9 cellular contexts compared by ENCODE assay signal in the genomic region with DNA sequence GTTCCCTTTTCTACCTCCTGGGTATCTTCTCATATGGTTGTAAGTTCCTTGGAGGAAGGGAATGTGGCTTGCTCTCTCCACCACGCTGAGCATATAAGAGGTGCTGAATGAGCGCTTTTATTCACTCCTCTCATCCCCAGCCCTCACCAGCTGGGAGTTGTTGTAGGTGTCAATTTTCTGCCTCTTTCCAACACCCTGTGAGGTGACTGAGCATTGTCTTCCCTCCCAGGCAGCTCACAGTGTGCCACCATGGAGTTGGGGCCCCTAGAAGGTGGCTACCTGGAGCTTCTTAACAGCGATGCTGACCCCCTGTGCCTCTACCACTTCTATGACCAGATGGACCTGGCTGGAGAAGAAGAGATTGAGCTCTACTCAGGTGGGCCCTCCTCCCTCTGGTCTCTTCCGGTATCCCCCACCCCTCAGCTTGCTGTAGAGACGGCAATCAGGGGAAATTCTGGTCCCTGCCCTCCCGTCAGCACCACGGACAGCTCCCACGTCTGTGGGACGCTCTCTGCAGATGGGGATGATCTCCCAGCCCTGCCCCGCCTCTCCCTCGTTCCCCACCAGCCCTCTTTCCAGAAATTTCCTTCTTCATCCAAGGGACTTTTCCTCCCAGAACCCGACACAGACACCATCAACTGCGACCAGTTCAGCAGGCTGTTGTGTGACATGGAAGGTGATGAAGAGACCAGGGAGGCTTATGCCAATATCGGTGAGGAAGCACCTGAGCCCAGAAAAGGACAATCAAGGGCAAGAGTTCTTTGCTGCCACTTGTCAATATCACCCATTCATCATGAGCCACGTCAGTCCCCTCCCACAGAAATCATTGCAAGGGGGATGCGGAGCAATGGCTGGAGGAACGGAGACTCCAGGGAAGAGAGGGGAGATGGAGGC. TPM values are rescaled to one million over a fixed set of nuclear protein-coding genes. Genes with fewer than 3 reads are reported as not detected.
DNase-seq lines count a peak whose midpoint lies in the region; ATAC-seq, FAIRE-seq and TF ChIP-seq lines count a peak whose summit lies in the region.
"Had no signal": no experiment of that assay in that cellular context is flagged by ENCODE, and none has a peak within 500 bp of the region (broad histone marks: within the 10 kb centered on the region; RNA-seq: fewer than 3 reads in every experiment).

No MANE protein-coding gene starts in this region.

- DNase-seq in GM03348 (ENCODE audit: low spot score) = peak; percentile 79
- DNase-seq in NAMALWA (ENCODE audit: low spot score) = peak; percentile 25
- DNase-seq in choroid plexus epithelial cell (ENCODE audit: low read depth) = peak; percentile 41
- no peak for DNase-seq in naive B cell
- no peak for DNase-seq in H54 (ENCODE audit: insufficient read length, low spot score)
- DNase-seq in NOMO-1 treated with dmso at 0.1 percent for 144 hours (lab: John Stamatoyannopoulos, UW; ENCODE audit: unreplicated experiment) = no peak

- H3K27me3 Mint-ChIP-seq in naive B cell = no peaks in the 10 kb centered on the region

- peaks cover 87 to 98% (median 97%) of the 10 kb centered on the region in 3 donors for H3K4me1 Mint-ChIP-seq in naive B cell

- TF ChIP-seq POLR2A in H54 (IDR thresholded peaks at IDR 0.05; ENCODE audit: low read depth, low read length) = no peak

- H3K4me3 ChIP-seq in choroid plexus epithelial cell (ENCODE audit: low read depth, low read length) = no peak overlapping the region

- ATAC-seq in naive B cell (ENCODE audit: low read depth in 2 of 2) (no peak), HG03025 (IDR thresholded peaks at IDR 0.05; ENCODE audit: low FRiP score, unreplicated experiment) (no peak), HG03378 (IDR thresholded peaks at IDR 0.05; ENCODE audit: unreplicated experiment) (no peak)

- peaks cover 58 to 63% of the 10 kb centered on the region in 2 donors for H3K36me3 Mint-ChIP-seq in naive B cell

- TF ChIP-seq CTCF in choroid plexus epithelial cell (conservative IDR thresholded peaks at IDR 0.05; ENCODE audit: low read depth, low read length) = no peak

- peak overlapping the region; percentile 36 to 91 (median 76) for H3K4me3 Mint-ChIP-seq in naive B cell

- peak overlapping the region; percentile 30 to 96 (median 83) for H3K27ac Mint-ChIP-seq in naive B cell

- no peak for FAIRE-seq in H54 (lab: Jason Lieb, UNC)
- FAIRE-seq: TTC549 had no signal

- peaks cover 0 to 7% (median 4%) of the 10 kb centered on the region in 7 donors for H3K9me3 Mint-ChIP-seq in naive B cell

RNA-seq across cellular contexts. Expression of gene CIITA, which starts 18.3 kb away (rescaled TPM):
- 100 to 1,000 TPM; 130 to 259 (median 150) TPM for polyA plus RNA-seq in naive B cell (ENCODE audit: low read depth in 6 of 6)

RNA-seq across cellular contexts. Expression of gene DEXI, which starts 47.0 kb away (rescaled TPM):
- 10 to 100 TPM; 10.1 to 22.6 (median 15.6) TPM for polyA plus RNA-seq in naive B cell (ENCODE audit: low read depth in 6 of 6)

RNA-seq across cellular contexts. Expression of gene CLEC16A, which starts 49.1 kb away (rescaled TPM):
- 10 to 100 TPM; 11.8 to 34.9 (median 18.7) TPM for polyA plus RNA-seq in naive B cell (ENCODE audit: low read depth in 6 of 6)

Comparison
In these comparisons a context has a peak if more than half of its experiments do, and no peak if none do; other contexts are left out.
1. DNase-seq: peak in GM03348 (single experiment), NAMALWA (single experiment) and choroid plexus epithelial cell (single experiment); none in naive B cell (single experiment), H54 (single experiment) and NOMO-1 treated with dmso at 0.1 percent for 144 hours (single experiment).